ENCODE assay signal across 10 cellular contexts in the genomic region with DNA sequence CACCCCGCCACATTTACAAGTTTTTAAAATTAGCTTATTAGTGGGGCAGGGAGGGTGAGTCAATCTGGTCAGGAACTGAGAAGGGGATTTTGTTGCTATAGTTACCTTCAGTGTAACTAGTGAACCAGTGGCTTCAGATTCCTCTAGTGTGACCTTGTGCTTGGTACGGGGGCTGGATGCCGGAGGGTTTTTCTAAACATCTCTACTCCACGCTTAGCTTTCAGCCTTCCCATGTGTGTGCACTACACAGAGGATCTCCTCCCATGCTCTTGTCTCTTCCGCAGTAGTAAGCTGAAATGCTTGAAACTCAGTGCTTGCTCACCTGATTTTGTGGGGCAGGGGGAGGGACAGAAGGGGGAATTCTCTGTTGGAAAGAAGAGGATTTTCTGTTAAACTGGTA.
A peak's percentile ranks its signal among the peaks of the same experiment; 100 is the strongest.
DNase-seq lines count a peak whose midpoint lies in the region; ATAC-seq, FAIRE-seq and TF ChIP-seq lines count a peak whose summit lies in the region.
"Had no signal": no experiment of that assay in that cellular context is flagged by ENCODE, and none has a peak within 500 bp of the region (broad histone marks: within the 10 kb centered on the region; RNA-seq: fewer than 3 reads in every experiment).

No MANE protein-coding gene starts in this region.

- ATAC-seq in HG02870 (IDR thresholded peaks at IDR 0.05; ENCODE audit: unreplicated experiment): peak; percentile 97
- peak; percentile 52 for ATAC-seq in activated CD8-positive, alpha-beta T cell treated with anti-CD3 and anti-CD28 coated beads for 36 hours
- ATAC-seq in stimulated activated effector memory CD8-positive, alpha-beta T cell treated with anti-CD3 and anti-CD28 coated beads, Interleukin-12 subunit alpha, Interleukin-12 subunit beta, amount 100 ng/mL, for 72 hours: peak; percentile 90

- TF ChIP-seq CTCF in activated CD8-positive, alpha-beta T cell treated with anti-CD3 and anti-CD28 coated beads for 36 hours (IDR thresholded peaks at IDR 0.05): no peak

- no peaks in the 10 kb centered on the region for H3K27me3 Mint-ChIP-seq in activated T-cell treated with anti-CD3 and anti-CD28 coated beads, Interleukin-2, amount 50 U/mL, for 24 hours
- H3K27me3 Mint-ChIP-seq in activated CD8-positive, alpha-beta T cell treated with anti-CD3 and anti-CD28 coated beads for 36 hours: no peaks in the 10 kb centered on the region

- FAIRE-seq in urothelium cell line (lab: Jason Lieb, UNC): no peak
- FAIRE-seq: endometrium had no signal

- no peaks in the 10 kb centered on the region for H3K36me3 Mint-ChIP-seq in activated T-cell treated with anti-CD3 and anti-CD28 coated beads, Interleukin-2, amount 50 U/mL, for 24 hours (ENCODE audit: low read depth)
- H3K36me3 Mint-ChIP-seq in activated CD8-positive, alpha-beta T cell treated with anti-CD3 and anti-CD28 coated beads for 36 hours (ENCODE audit: low read depth): no peaks in the 10 kb centered on the region
- no peaks in the 10 kb centered on the region for H3K36me3 Mint-ChIP-seq in stimulated activated effector memory CD8-positive, alpha-beta T cell treated with anti-CD3 and anti-CD28 coated beads, Interleukin-12 subunit alpha, Interleukin-12 subunit beta, amount 100 ng/mL, for 72 hours
- H3K36me3 Mint-ChIP-seq: CD8-positive, alpha-beta memory T cell had no signal

- H3K4me1 Mint-ChIP-seq in activated T-cell treated with anti-CD3 and anti-CD28 coated beads, Interleukin-2, amount 50 U/mL, for 24 hours (ENCODE audit: low read depth): peaks cover 62% of the 10 kb centered on the region
- H3K4me1 Mint-ChIP-seq in activated CD8-positive, alpha-beta T cell treated with anti-CD3 and anti-CD28 coated beads for 36 hours (ENCODE audit: low read depth): peaks cover 53% of the 10 kb centered on the region
- peaks cover 58% of the 10 kb centered on the region for H3K4me1 Mint-ChIP-seq in stimulated activated effector memory CD8-positive, alpha-beta T cell treated with anti-CD3 and anti-CD28 coated beads, Interleukin-12 subunit alpha, Interleukin-12 subunit beta, amount 100 ng/mL, for 72 hours

- POLR2A ChIA-PET in activated CD8-positive, alpha-beta T cell treated with anti-CD3 and anti-CD28 coated beads for 36 hours (lab: Charles Lee): interaction anchor here (0.6 to 1.3 kb wide), 3 partner anchors 14 to 377 kb away, joined by 3 read pairs; no protein-coding TSS in a partner anchor

- CTCF ChIA-PET in activated CD8-positive, alpha-beta T cell treated with anti-CD3 and anti-CD28 coated beads for 36 hours (lab: Charles Lee): interaction anchor here (0.9 to 2.1 kb wide), 14 partner anchors 9 to 412 kb away, joined by 3 to 10 read pairs (median 4); no protein-coding TSS in a partner anchor

- peak overlapping the region; percentile 51 for H3K27ac Mint-ChIP-seq in activated T-cell treated with anti-CD3 and anti-CD28 coated beads, Interleukin-2, amount 50 U/mL, for 24 hours
- peak overlapping the region; percentile 60 for H3K27ac Mint-ChIP-seq in activated CD8-positive, alpha-beta T cell treated with anti-CD3 and anti-CD28 coated beads for 36 hours
- H3K27ac Mint-ChIP-seq in stimulated activated effector memory CD8-positive, alpha-beta T cell treated with anti-CD3 and anti-CD28 coated beads, Interleukin-12 subunit alpha, Interleukin-12 subunit beta, amount 100 ng/mL, for 72 hours: peak overlapping the region; percentile 71

- no peak for DNase-seq in activated T-cell treated with anti-CD3 and anti-CD28 coated beads, Interleukin-2, amount 50 U/mL, for 24 hours
- DNase-seq in activated T-cell treated with anti-CD3 and anti-CD28 coated beads for 4 hours: no peak
- peak; percentile 44 for DNase-seq in activated CD8-positive, alpha-beta T cell treated with anti-CD3 and anti-CD28 coated beads for 36 hours
- DNase-seq in stimulated activated effector memory CD8-positive, alpha-beta T cell treated with anti-CD3 and anti-CD28 coated beads, Interleukin-12 subunit alpha, Interleukin-12 subunit beta, amount 100 ng/mL, for 72 hours (ENCODE audit: low spot score in 2 of 2): peak in 1 of 2 donors; percentile 60
- no peak for DNase-seq in urothelium cell line (ENCODE audit: low spot score)
- DNase-seq in activated CD4-positive, alpha-beta T cell treated with anti-CD3 and anti-CD28 coated beads, Interleukin-2, amount 50 U/mL, for 4 hours: no peak
- no peak for DNase-seq in AG08395 (ENCODE audit: low spot score)

- H3K4me3 Mint-ChIP-seq in activated T-cell treated with anti-CD3 and anti-CD28 coated beads, Interleukin-2, amount 50 U/mL, for 24 hours: no peak overlapping the region
- H3K4me3 Mint-ChIP-seq in activated CD8-positive, alpha-beta T cell treated with anti-CD3 and anti-CD28 coated beads for 36 hours: peak overlapping the region; percentile 25
- H3K4me3 Mint-ChIP-seq in stimulated activated effector memory CD8-positive, alpha-beta T cell treated with anti-CD3 and anti-CD28 coated beads, Interleukin-12 subunit alpha, Interleukin-12 subunit beta, amount 100 ng/mL, for 72 hours: peak overlapping the region; percentile 41

- intact Hi-C loops in activated CD8-positive, alpha-beta T cell treated with anti-CD3 and anti-CD28 coated beads for 36 hours (cut with micrococcal nuclease): no loop called here

- H3K9me3 Mint-ChIP-seq in activated T-cell treated with anti-CD3 and anti-CD28 coated beads, Interleukin-2, amount 50 U/mL, for 24 hours: no peaks in the 10 kb centered on the region
- H3K9me3 Mint-ChIP-seq in activated CD8-positive, alpha-beta T cell treated with anti-CD3 and anti-CD28 coated beads for 36 hours: peaks cover 4% of the 10 kb centered on the region
- H3K9me3 Mint-ChIP-seq in stimulated activated effector memory CD8-positive, alpha-beta T cell treated with anti-CD3 and anti-CD28 coated beads, Interleukin-12 subunit alpha, Interleukin-12 subunit beta, amount 100 ng/mL, for 72 hours: no peaks in the 10 kb centered on the region
- H3K9me3 Mint-ChIP-seq: CD8-positive, alpha-beta memory T cell had no signal
